In the genomic region with DNA sequence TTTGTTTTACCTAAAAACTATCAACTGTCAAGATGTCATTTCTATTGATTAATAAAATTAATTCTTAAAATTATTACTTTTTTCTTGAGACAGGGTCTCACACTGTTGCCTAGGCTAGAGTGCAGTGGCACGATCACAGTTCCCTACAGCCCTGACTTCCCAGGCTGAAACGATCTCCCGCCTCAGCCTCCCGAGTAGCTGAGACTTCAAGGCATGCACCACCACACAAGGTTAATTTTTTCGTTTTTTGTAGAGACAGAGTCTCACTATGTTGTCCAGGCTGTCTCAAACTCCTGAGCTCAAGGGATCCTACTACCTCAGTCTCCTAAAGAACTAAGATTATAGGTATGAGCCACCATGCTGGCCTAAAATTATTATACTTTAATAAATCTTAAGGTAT, we compare ENCODE assay signal across 21 cellular contexts. TPM values are rescaled to one million over a fixed set of nuclear protein-coding genes. Genes with fewer than 3 reads are reported as not detected.
DNase-seq lines count a peak whose midpoint lies in the region; ATAC-seq, FAIRE-seq and TF ChIP-seq lines count a peak whose summit lies in the region.
"Had no signal": no experiment of that assay in that cellular context is flagged by ENCODE, and none has a peak within 500 bp of the region (broad histone marks: within the 10 kb centered on the region; RNA-seq: fewer than 3 reads in every experiment).

No MANE protein-coding gene starts in this region.

- no peak overlapping the region for H3K4me2 ChIP-seq in HepG2 (ENCODE audit: low read depth, low read length)
- H3K4me2 ChIP-seq: A549 had no signal

- no peak overlapping the region for H2AFZ ChIP-seq in HepG2 (ENCODE audit: low read length)

- 96% methylated on average over 5 of the region's 5 CpGs for WGBS in HepG2 (ENCODE audit: low lambda C conversion rate)
- WGBS in right lobe of liver (ENCODE audit: insufficient coverage, low coverage, low lambda C conversion rate, missing lambda C conversion rate) = 88% methylated on average over 5 of the region's 5 CpGs

- TF ChIP-seq CTCF in HepG2 (CRISPR knock-in tag; IDR thresholded peaks at IDR 0.05) (no peak), right lobe of liver (IDR thresholded peaks at IDR 0.05) (no peak), chondrocyte (IDR thresholded peaks at IDR 0.05) (no peak)

- no peak for FAIRE-seq in HepG2 (lab: Jason Lieb, UNC)

- H3K79me2 ChIP-seq in HepG2 (ENCODE audit: insufficient read depth, low read length) = peaks cover 70% of the 10 kb centered on the region

- H3K9ac ChIP-seq in HepG2 (ENCODE audit: insufficient read depth, low read depth, low read length) = no peak overlapping the region

- in situ Hi-C loops in HepG2 (cut with HindIII; ENCODE audit: extremely low pct_ligation_motif_present, low pct_unique_long_range_greater_than_20kb) = no loop called here

- no peak for TF ChIP-seq RAD21 in HepG2 (CRISPR knock-in tag; IDR thresholded peaks at IDR 0.05)

- peaks cover 20% of the 10 kb centered on the region for H3K4me1 Mint-ChIP-seq in activated CD4-positive, alpha-beta T cell treated with anti-CD3 and anti-CD28 coated beads, Interleukin-2, amount 10 ng/mL, durations not matched to agents 24 days and 14 days
- H3K4me1 Mint-ChIP-seq in T-helper 17 cell = peaks cover 30% of the 10 kb centered on the region
- peaks cover 42% of the 10 kb centered on the region for H3K4me1 Mint-ChIP-seq in chondrocyte (ENCODE audit: low read depth)
- H3K4me1 Mint-ChIP-seq: IgD-negative memory B cell had no signal

- H4K20me1 ChIP-seq in HepG2 (ENCODE audit: insufficient read depth, low read length) = peaks cover 33% of the 10 kb centered on the region

- no peaks in the 10 kb centered on the region for H3K27me3 Mint-ChIP-seq in activated CD4-positive, alpha-beta T cell treated with anti-CD3 and anti-CD28 coated beads, Interleukin-2, amount 10 ng/mL, durations not matched to agents 24 days and 14 days
- H3K27me3 Mint-ChIP-seq in T-helper 17 cell (no peaks in the 10 kb centered on the region), chondrocyte (ENCODE audit: low read depth) (no peaks in the 10 kb centered on the region)

- no peak for ATAC-seq in HepG2
- ATAC-seq in right lobe of liver = no peak
- ATAC-seq in T-helper 17 cell = no peak
- ATAC-seq: A549; CD8-positive, alpha-beta T cell; HCT116 had no signal

- H3K4me1 ChIP-seq in HepG2 (ENCODE audit: insufficient read depth, low read length) (peaks cover 39% of the 10 kb centered on the region), right lobe of liver (no peaks in the 10 kb centered on the region)

- H3K4me3 Mint-ChIP-seq in activated CD4-positive, alpha-beta T cell treated with anti-CD3 and anti-CD28 coated beads, Interleukin-2, amount 10 ng/mL, durations not matched to agents 24 days and 14 days = no peak overlapping the region
- no peak overlapping the region for H3K4me3 Mint-ChIP-seq in T-helper 17 cell
- H3K4me3 Mint-ChIP-seq in chondrocyte (ENCODE audit: unreplicated experiment) = no peak overlapping the region
- H3K4me3 Mint-ChIP-seq: CD8-positive, alpha-beta T cell; HFFc6; IgD-negative memory B cell had no signal

- no peaks in the 10 kb centered on the region for H3K9me3 Mint-ChIP-seq in activated CD4-positive, alpha-beta T cell treated with anti-CD3 and anti-CD28 coated beads, Interleukin-2, amount 10 ng/mL, durations not matched to agents 24 days and 14 days
- H3K9me3 Mint-ChIP-seq in chondrocyte (ENCODE audit: low read depth) = no peaks in the 10 kb centered on the region
- H3K9me3 Mint-ChIP-seq: CD8-positive, alpha-beta T cell; HFFc6 had no signal

- BruUV-seq in HepG2 (replicated peaks; lab: Mats Ljungman, UMichigan) = no TSS peak

- H3K36me3 ChIP-seq in HepG2 (replicated peaks in 1 of 2; ENCODE audit: control insufficient read depth in 1 of 2, insufficient read depth in 2 of 2, low read length in 2 of 2) (peaks cover 14 to 69% of the 10 kb centered on the region in 2 experiments), right lobe of liver (peaks cover 0 to 6% (median 0%) of the 10 kb centered on the region in 4 donors)

- peak overlapping the region; percentile 41 for H3K27ac Mint-ChIP-seq in activated CD4-positive, alpha-beta T cell treated with anti-CD3 and anti-CD28 coated beads, Interleukin-2, amount 10 ng/mL, durations not matched to agents 24 days and 14 days
- H3K27ac Mint-ChIP-seq in T-helper 17 cell = peak overlapping the region; percentile 21
- peak overlapping the region; percentile 41 for H3K27ac Mint-ChIP-seq in chondrocyte (ENCODE audit: unreplicated experiment)
- H3K27ac Mint-ChIP-seq: CD8-positive, alpha-beta T cell; HFFc6; IgD-negative memory B cell had no signal

- intact Hi-C loops in activated CD4-positive, alpha-beta T cell treated with anti-CD3 and anti-CD28 coated beads, Interleukin-2, amount 10 ng/mL, durations not matched to agents 24 days and 14 days (cut with micrococcal nuclease) = loop anchor here (5.0 kb wide), 1 partner anchor 42 kb away; no protein-coding TSS in a partner anchor
- intact Hi-C loops in HepG2 (cut with micrococcal nuclease; ENCODE audit: unreplicated experiment) = no loop called here
- intact Hi-C loops in right lobe of liver (cut with DNase I) = loop anchor here in 1 of 2 donors (10.0 kb wide), 1 partner anchor 151 kb away; no protein-coding TSS in a partner anchor

- DNase-seq in activated CD4-positive, alpha-beta T cell treated with anti-CD3 and anti-CD28 coated beads, Interleukin-2, amount 10 ng/mL, durations not matched to agents 24 days and 14 days = no peak
- DNase-seq in activated CD4-positive, alpha-beta T cell treated with anti-CD3 and anti-CD28 coated beads, Interleukin-2, amount 50 U/mL, for 1 hour = no peak
- DNase-seq in HepG2 (ENCODE audit: low spot score) (no peak), right lobe of liver (no peak), T-helper 17 cell (no peak), chondrocyte (ENCODE audit: low spot score) (no peak), DMS114 treated with DMSO at 0.1 percent for 48 hours (lab: John Stamatoyannopoulos, UW; ENCODE audit: unreplicated experiment) (no peak)
- DNase-seq in stimulated activated CD4-positive, alpha-beta T cell treated with anti-CD3 and anti-CD28 coated beads, Interleukin-15, amount 100 ng/mL, for 24 hours = no peak
- DNase-seq: AML-193; CD8-positive, alpha-beta T cell; COR-L47; DMS 273 treated with DMSO at 0.1 percent for 48 hours; GOT3; H7; HFFc6 had no signal

- H3K27me3 ChIP-seq in HepG2 (ENCODE audit: control insufficient read depth in 1 of 2, insufficient read depth in 2 of 2, low read length in 2 of 2) (no peaks in the 10 kb centered on the region), right lobe of liver (no peaks in the 10 kb centered on the region)

- POLR2A ChIA-PET in HepG2 (lab: Yijun Ruan, JAX) = interaction anchor here (1.2 kb wide), 1 partner anchor 18 kb away, joined by 3 read pairs; no protein-coding TSS in a partner anchor

- peaks cover 49% of the 10 kb centered on the region for H3K36me3 Mint-ChIP-seq in activated CD4-positive, alpha-beta T cell treated with anti-CD3 and anti-CD28 coated beads, Interleukin-2, amount 10 ng/mL, durations not matched to agents 24 days and 14 days (ENCODE audit: low read depth)
- H3K36me3 Mint-ChIP-seq in T-helper 17 cell (ENCODE audit: low read depth) = no peaks in the 10 kb centered on the region
- H3K36me3 Mint-ChIP-seq in chondrocyte (ENCODE audit: low read depth) = peaks cover under 1% of the 10 kb centered on the region

- no peak overlapping the region for H3K4me3 ChIP-seq in HepG2 (replicated peaks in 1 of 3; ENCODE audit: insufficient read depth in 1 of 3, low read depth in 2 of 3, low read length in 3 of 3)
- no peak overlapping the region for H3K4me3 ChIP-seq in right lobe of liver
- H3K4me3 ChIP-seq: A549 had no signal

- CTCF ChIA-PET in HepG2 (lab: Yijun Ruan, JAX; ENCODE audit: low intra/inter-chr PET ratio, low total read pairs) = no interaction called here

- TF ChIP-seq POLR2A in HepG2 (IDR thresholded peaks at IDR 0.05; ENCODE audit: insufficient read depth in 1 of 2, low read depth in 2 of 2, low read length in 2 of 2) (no peak), right lobe of liver (IDR thresholded peaks at IDR 0.05) (no peak)

- H3K27ac ChIP-seq in HepG2 (ENCODE audit: extremely low read length, insufficient read depth, low read length) (no peak overlapping the region), right lobe of liver (no peak overlapping the region)
- H3K27ac ChIP-seq: 22Rv1, A549, C4-2B, HL-60 had no signal

- no peak for TF ChIP-seq EP300 in HepG2 (IDR thresholded peaks at IDR 0.05; ENCODE audit: low read depth in 2 of 2, low read length in 2 of 2)
- TF ChIP-seq EP300 in HepG2 (CRISPR knock-in tag; IDR thresholded peaks at IDR 0.05; ENCODE audit: borderline replicate concordance) = no peak

- H3K9me3 ChIP-seq in HepG2 (ENCODE audit: low read length) (no peaks in the 10 kb centered on the region), right lobe of liver (no peaks in the 10 kb centered on the region), T-helper 17 cell (ENCODE audit: control insufficient read depth, low read length, poor library complexity, severe bottlenecking) (no peaks in the 10 kb centered on the region)
- H3K9me3 ChIP-seq: A549 had no signal

RNA-seq across cellular contexts. Expression of gene HNRNPLL, which starts 18.7 kb away (rescaled TPM):
- 75.8 and 80.3 TPM in 2 replicates for total RNA-seq in activated CD4-positive, alpha-beta T cell treated with anti-CD3 and anti-CD28 coated beads, Interleukin-2, amount 10 ng/mL, durations not matched to agents 24 days and 14 days
- total RNA-seq in HepG2 (2016; rRNA removed; fragmentation: Illumina TruSeq; extraction: Trizol) (91.9 and 103 TPM in 2 replicates), right lobe of liver (10 to 100 TPM in 5 of 6 experiments, 1 to 10 TPM in 1; 9.2 to 15.9 (median 13.9) TPM), T-helper 17 cell (10 to 100 TPM; 81.5 to 91.5 TPM), chondrocyte (41.8 to 55.7 TPM (median 45.2 TPM) in 3 replicates)
- 52.7 and 54.6 TPM in 2 replicates for total RNA-seq in HepG2 (2016; cell fraction: cytosol; rRNA removed; fragmentation: Illumina TruSeq; extraction: Trizol; ENCODE audit: low read depth)
- 92.9 and 108 TPM in 2 replicates for total RNA-seq in HepG2 (2016; cell fraction: insoluble cytoplasmic fraction; rRNA removed; fragmentation: Illumina TruSeq; extraction: Trizol)
- total RNA-seq in HepG2 (2016; cell fraction: membrane; rRNA removed; fragmentation: Illumina TruSeq; extraction: Trizol) = 54.8 and 56.7 TPM in 2 replicates
- 147 and 151 TPM in 2 replicates for total RNA-seq in HepG2 (2016; cell fraction: nucleus; rRNA removed; fragmentation: Illumina TruSeq; extraction: Trizol)
- polyA plus RNA-seq in HepG2 (2011; rRNA removed) = 34.3 and 49.4 TPM in 2 replicates
- polyA plus RNA-seq in HepG2 (2011; cell fraction: cytosol; rRNA removed) = 17.6 and 20.9 TPM in 2 replicates
- polyA plus RNA-seq in HepG2 (2011; cell fraction: nucleus; rRNA removed) = 29.2 and 34.2 TPM in 2 replicates
- 32.8 and 45.3 TPM in 2 replicates for polyA plus RNA-seq in HepG2 (2012)
- polyA plus RNA-seq in HepG2 (2016; cell fraction: cytosol; fragmentation: Illumina TruSeq; extraction: Trizol; ENCODE audit: low read depth) = 13.0 and 17.4 TPM in 2 replicates
- 75.8 and 78.0 TPM in 2 replicates for polyA plus RNA-seq in HepG2 (2016; cell fraction: insoluble cytoplasmic fraction; fragmentation: Illumina TruSeq; extraction: Trizol; ENCODE audit: low read depth)
- polyA plus RNA-seq in HepG2 (2016; cell fraction: membrane; fragmentation: Illumina TruSeq; extraction: Trizol; ENCODE audit: low read depth) = 27.6 and 27.9 TPM in 2 replicates
- 66.8 and 68.2 TPM in 2 replicates for polyA plus RNA-seq in HepG2 (2016; cell fraction: nucleus; fragmentation: Illumina TruSeq; extraction: Trizol; ENCODE audit: insufficient read depth, low read depth)
- 14.7 and 21.6 TPM in 2 replicates for polyA minus RNA-seq in HepG2 (2011; rRNA and poly(A)+ RNA removed; ENCODE audit: low replicate concordance)
- polyA minus RNA-seq in HepG2 (2011; cell fraction: cytosol; rRNA and poly(A)+ RNA removed) = 25.8 and 30.8 TPM in 2 replicates
- polyA minus RNA-seq in HepG2 (2011; cell fraction: nucleus; rRNA and poly(A)+ RNA removed) = 227 and 258 TPM in 2 replicates
